32 cellular contexts compared by ENCODE assay signal in the genomic region with DNA sequence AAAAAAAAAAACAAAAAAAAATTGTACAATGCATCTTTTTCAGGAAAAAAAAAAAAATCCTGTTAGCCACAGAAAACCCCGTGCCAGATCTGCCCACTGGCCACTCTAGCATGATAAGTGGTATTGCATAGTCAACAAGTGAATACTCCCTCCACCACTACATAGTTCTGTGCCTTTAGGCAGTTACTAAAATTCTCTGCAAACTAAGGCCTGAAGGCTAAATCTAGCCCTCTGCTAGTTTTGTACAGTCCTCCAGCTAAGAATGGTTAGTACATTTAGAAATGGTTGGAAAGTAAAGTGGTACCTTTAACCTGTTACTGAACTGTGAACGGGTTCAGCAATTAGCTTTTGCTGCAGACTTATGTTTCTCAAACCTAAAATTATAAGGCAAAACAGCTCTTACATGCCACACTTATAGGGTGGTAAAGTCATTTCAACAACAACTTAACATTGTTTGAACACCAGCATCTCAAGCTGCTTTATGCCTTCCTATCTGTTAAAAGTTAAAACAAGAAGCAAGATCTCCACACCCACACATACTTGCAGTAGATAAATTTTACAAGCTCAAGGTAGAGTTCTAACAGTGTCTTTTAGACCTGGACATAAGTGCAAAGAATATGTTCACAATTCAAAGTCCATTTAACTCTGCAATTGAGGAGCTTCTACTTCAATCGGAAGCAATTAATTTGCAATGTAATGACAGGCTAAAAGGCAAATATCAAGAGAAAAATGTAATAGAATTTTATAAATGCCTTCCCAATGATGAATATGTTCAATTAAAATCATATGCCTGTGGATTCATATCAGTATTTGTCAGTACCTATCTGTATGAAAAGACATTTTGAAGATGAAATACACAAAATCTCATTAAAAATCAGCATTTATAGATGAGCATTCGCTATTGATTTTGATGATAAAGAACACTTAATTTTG.
"Had no signal": no experiment of that assay in that cellular context is flagged by ENCODE, and none has a peak within 500 bp of the region (broad histone marks: within the 10 kb centered on the region; RNA-seq: fewer than 3 reads in every experiment).

No MANE protein-coding gene starts in this region.

- H3K4me3 ChIP-seq: heart left ventricle, lung, ovary, psoas muscle, sigmoid colon, smooth muscle cell, uterus had no signal

- H3K27ac Mint-ChIP-seq: activated CD8-positive, alpha-beta T cell treated with anti-CD3 and anti-CD28 coated beads for 36 hours; activated naive CD4-positive, alpha-beta T cell treated with anti-CD3 and anti-CD28 coated beads, Interleukin-2, amount 50 U/mL, for 72 hours; activated T-helper 2 cell treated with anti-CD3 and anti-CD28 coated beads, Interferon-gamma antibody, Interleukin-2, Interleukin-4, amounts not matched to agents 10 μg/mL and 5 μg/mL and 100 μg/mL, durations not matched to agents 14 hours and 24 hours and 36 hours; dendritic cell treated with granulocyte-macrophage colony-stimulating factor and Interleukin-4, amounts not matched to agents 40 ng/mL and 50 ng/mL, for 4 days; endodermal cell; immature natural killer cell; nephron progenitor cell; stimulated activated memory B cell treated with anti-CD40 and anti-IgM and Interleukin-4, amounts not matched to agents 10 μg/mL and 1 μg/mL and 100 μg/mL, for 72 hours; stimulated activated naive CD8-positive, alpha-beta T cell treated with anti-CD3 and anti-CD28 coated beads, Interleukin-15, amount 100 ng/mL, for 72 hours; type B pancreatic cell had no signal

- H3K27ac ChIP-seq: heart left ventricle, neutrophil, ovary, psoas muscle, sigmoid colon, uterus had no signal

- H3K27me3 ChIP-seq: heart left ventricle, ovary, sigmoid colon, uterus had no signal

- H3K9me3 Mint-ChIP-seq: activated CD8-positive, alpha-beta T cell treated with anti-CD3 and anti-CD28 coated beads for 36 hours; activated naive CD4-positive, alpha-beta T cell treated with anti-CD3 and anti-CD28 coated beads, Interleukin-2, amount 50 U/mL, for 72 hours; activated T-helper 2 cell treated with anti-CD3 and anti-CD28 coated beads, Interferon-gamma antibody, Interleukin-2, Interleukin-4, amounts not matched to agents 10 μg/mL and 5 μg/mL and 100 μg/mL, durations not matched to agents 14 hours and 24 hours and 36 hours; central memory CD8-positive, alpha-beta T cell; dendritic cell treated with granulocyte-macrophage colony-stimulating factor and Interleukin-4, amounts not matched to agents 40 ng/mL and 50 ng/mL, for 4 days; immature natural killer cell; nephron progenitor cell; stimulated activated memory B cell treated with anti-CD40 and anti-IgM and Interleukin-4, amounts not matched to agents 10 μg/mL and 1 μg/mL and 100 μg/mL, for 72 hours; stimulated activated naive CD8-positive, alpha-beta T cell treated with anti-CD3 and anti-CD28 coated beads, Interleukin-15, amount 100 ng/mL, for 72 hours; type B pancreatic cell had no signal

- H3K36me3 ChIP-seq: heart left ventricle, neutrophil, ovary, sigmoid colon, uterus had no signal

- H3K4me1 Mint-ChIP-seq: immature natural killer cell had no signal

- H3K27me3 Mint-ChIP-seq: activated CD8-positive, alpha-beta T cell treated with anti-CD3 and anti-CD28 coated beads for 36 hours; central memory CD8-positive, alpha-beta T cell; stimulated activated memory B cell treated with anti-CD40 and anti-IgM and Interleukin-4, amounts not matched to agents 10 μg/mL and 1 μg/mL and 100 μg/mL, for 72 hours; stimulated activated naive CD8-positive, alpha-beta T cell treated with anti-CD3 and anti-CD28 coated beads, Interleukin-15, amount 100 ng/mL, for 72 hours; type B pancreatic cell had no signal

- H3K4me3 Mint-ChIP-seq: activated CD8-positive, alpha-beta T cell treated with anti-CD3 and anti-CD28 coated beads for 36 hours; central memory CD8-positive, alpha-beta T cell; dendritic cell treated with granulocyte-macrophage colony-stimulating factor and Interleukin-4, amounts not matched to agents 40 ng/mL and 50 ng/mL, for 4 days; endodermal cell; immature natural killer cell; nephron progenitor cell; stimulated activated memory B cell treated with anti-CD40 and anti-IgM and Interleukin-4, amounts not matched to agents 10 μg/mL and 1 μg/mL and 100 μg/mL, for 72 hours; stimulated activated naive CD8-positive, alpha-beta T cell treated with anti-CD3 and anti-CD28 coated beads, Interleukin-15, amount 100 ng/mL, for 72 hours; type B pancreatic cell had no signal

- H3K9me3 ChIP-seq: heart left ventricle, neutrophil, ovary, psoas muscle, sigmoid colon, uterus had no signal

- H3K36me3 Mint-ChIP-seq: immature natural killer cell; stimulated activated memory B cell treated with anti-CD40 and anti-IgM and Interleukin-4, amounts not matched to agents 10 μg/mL and 1 μg/mL and 100 μg/mL, for 72 hours; type B pancreatic cell had no signal

- ATAC-seq: activated CD8-positive, alpha-beta T cell treated with anti-CD3 and anti-CD28 coated beads for 36 hours; activated naive CD4-positive, alpha-beta T cell treated with anti-CD3 and anti-CD28 coated beads, Interleukin-2, amount 50 U/mL, for 72 hours; esophagus mucosa; heart left ventricle; psoas muscle; stimulated activated memory B cell treated with anti-CD40 and anti-IgM and Interleukin-4, amounts not matched to agents 10 μg/mL and 1 μg/mL and 100 μg/mL, for 72 hours; stimulated activated naive CD8-positive, alpha-beta T cell treated with anti-CD3 and anti-CD28 coated beads, Interleukin-15, amount 100 ng/mL, for 72 hours had no signal

- FAIRE-seq: bronchial epithelial cell, kidney had no signal

- H3K4me2 ChIP-seq: smooth muscle cell had no signal

- DNase-seq: activated CD4-positive, alpha-beta T cell treated with anti-CD3 and anti-CD28 coated beads, Interleukin-2, amount 50 U/mL, for 1 hour; activated CD4-positive, CD25-positive, alpha-beta regulatory T cell treated with anti-CD3 and anti-CD28 coated beads, Interleukin-2, amount 50 U/mL, for 72 hours; activated CD8-positive, alpha-beta T cell treated with anti-CD3 and anti-CD28 coated beads for 36 hours; activated T-cell treated with anti-CD3 and anti-CD28 coated beads, Interleukin-2, amount 50 U/mL, for 48 hours; endodermal cell; foreskin fibroblast; heart left ventricle; hypothalamus; immature natural killer cell; kidney; nephron progenitor cell; ovary; psoas muscle; sigmoid colon; stimulated activated CD4-positive, alpha-beta T cell treated with anti-CD3 and anti-CD28 coated beads, Interleukin-1b, Interleukin-23, amount 100 ng/mL, for 48 hours; stimulated activated CD4-positive, alpha-beta T cell treated with anti-CD3 and anti-CD28 coated beads, Interleukin-4, amount 100 ng/mL, for 4 hours; stimulated activated CD8-positive, alpha-beta memory T cell treated with anti-CD3 and anti-CD28 coated beads, Interleukin-4, amount 100 ng/mL, for 48 hours; stimulated activated naive CD8-positive, alpha-beta T cell treated with anti-CD3 and anti-CD28 coated beads, Interleukin-15, amount 100 ng/mL, for 72 hours; substantia nigra; T-helper 2 cell; uterus had no signal
